Comparison of ENCODE assay signal across 9 cellular contexts in the genomic region with DNA sequence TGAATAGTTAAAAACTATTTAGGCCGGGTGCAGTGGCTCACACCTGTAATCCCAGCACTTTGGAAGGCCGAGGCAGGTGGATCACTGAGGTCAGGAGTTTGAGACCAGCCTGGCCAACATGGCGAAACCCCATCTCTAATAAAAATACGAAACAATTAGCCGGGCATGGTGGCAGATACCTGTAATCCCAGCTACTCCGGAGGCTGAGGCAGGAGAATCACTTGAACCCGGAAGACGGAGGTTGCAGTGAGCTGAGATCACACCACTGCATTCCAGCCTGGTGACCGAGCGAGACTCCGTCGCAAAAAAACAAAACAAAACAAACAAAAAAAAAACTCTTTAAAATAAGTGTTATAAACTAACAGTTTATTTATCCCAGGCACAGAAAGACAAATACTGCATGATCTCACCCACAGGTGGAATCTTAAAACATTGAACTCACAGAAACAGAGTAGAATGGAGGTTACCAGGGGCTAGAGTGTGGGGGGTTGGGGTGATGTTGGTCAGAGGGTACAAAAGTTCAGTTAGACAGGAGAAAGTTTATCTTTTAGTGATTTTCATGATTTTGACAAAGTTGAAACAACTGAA. TPM values are rescaled to one million over a fixed set of nuclear protein-coding genes. Genes with fewer than 3 reads are reported as not detected.
"Had no signal": no experiment of that assay in that cellular context is flagged by ENCODE, and none has a peak within 500 bp of the region (broad histone marks: within the 10 kb centered on the region; RNA-seq: fewer than 3 reads in every experiment).

No MANE protein-coding gene starts in this region.

RNA-seq across cellular contexts. Expression of a gene that starts 28.1 kb away (rescaled TPM):
- total RNA-seq: activated CD4-positive, alpha-beta memory T cell treated with anti-CD3 and anti-CD28 coated beads, Interleukin-2, amount 10 ng/mL, durations not matched to agents 7 days and 5 days; activated CD4-positive, alpha-beta T cell treated with anti-CD3 and anti-CD28 coated beads for 36 hours; activated CD4-positive, alpha-beta T cell treated with anti-CD3 and anti-CD28 coated beads, Interleukin-2, amount 10 ng/mL, durations not matched to agents 7 days and 5 days; activated CD8-positive, alpha-beta memory T cell treated with anti-CD3 and anti-CD28 coated beads, Interleukin-2, amount 10 ng/mL, durations not matched to agents 7 days and 5 days; activated CD8-positive, alpha-beta T cell treated with anti-CD3 and anti-CD28 coated beads, Interleukin-2, amount 10 ng/mL, durations not matched to agents 7 days and 5 days; activated naive CD4-positive, alpha-beta T cell treated with anti-CD3 and anti-CD28 coated beads, Interleukin-2, amount 50 U/mL, for 72 hours; activated naive CD8-positive, alpha-beta T cell treated with anti-CD3 and anti-CD28 coated beads for 36 hours; activated T-helper 2 cell treated with anti-CD3 and anti-CD28 coated beads, Interferon-gamma antibody, Interleukin-2, Interleukin-4, amounts not matched to agents 10 μg/mL and 5 μg/mL and 100 μg/mL, durations not matched to agents 14 hours and 24 hours and 36 hours; T-helper 2 cell treated with Interferon-gamma antibody and Interleukin-4, amounts not matched to agents 100 ng/mL and 5 ng/mL, for 36 hours had no signal
